Comparison of ENCODE assay signal across 23 cellular contexts in the genomic region with DNA sequence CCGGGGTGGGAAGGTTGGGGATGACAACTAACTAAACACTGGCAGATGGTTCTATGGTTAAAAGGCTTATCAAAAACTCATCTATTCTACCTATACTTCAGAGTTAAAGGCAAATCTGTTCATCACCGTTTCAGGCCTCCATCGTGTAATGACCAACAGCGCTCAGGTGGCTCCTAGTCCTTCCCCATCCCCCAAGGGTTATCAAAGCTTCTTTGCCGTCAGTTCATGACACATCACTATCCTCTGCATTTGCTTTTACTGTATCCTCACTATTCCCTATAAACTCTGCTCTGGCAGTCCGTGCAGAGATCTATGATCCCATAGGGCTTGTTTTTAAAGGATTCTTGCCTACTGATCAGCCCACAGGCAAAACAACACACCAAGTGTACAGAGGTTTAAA.
"Had no signal": no experiment of that assay in that cellular context is flagged by ENCODE, and none has a peak within 500 bp of the region (broad histone marks: within the 10 kb centered on the region; RNA-seq: fewer than 3 reads in every experiment).

No MANE protein-coding gene starts in this region.

- H3K4me3 ChIP-seq: lower lobe of right lung, mucosa of descending colon, prostate gland, thoracic aorta, vagina had no signal

- H3K27me3 ChIP-seq: foreskin keratinocyte, vagina had no signal

- H3K27ac Mint-ChIP-seq: activated B cell treated with CpG ODN at 0.5 μM for 24 hours; activated naive CD8-positive, alpha-beta T cell treated with anti-CD3 and anti-CD28 coated beads, Interleukin-2, amount 50 U/mL, for 24 hours; dendritic cell treated with granulocyte-macrophage colony-stimulating factor and Interleukin-4, amounts not matched to agents 40 ng/mL and 50 ng/mL, for 4 days; T-helper 2 cell treated with Interferon-gamma antibody and Interleukin-4, amounts not matched to agents 5 μg/mL and 100 μg/mL, for 36 hours; type B pancreatic cell had no signal

- H3K36me3 ChIP-seq: prostate gland had no signal

- DNase-seq: activated B cell treated with CpG ODN at 0.5 μM for 24 hours; activated CD4-positive, alpha-beta T cell treated with anti-CD3 and anti-CD28 coated beads for 4 hours; activated CD4-positive, alpha-beta T cell treated with anti-CD3 and anti-CD28 coated beads, Interleukin-2, amount 50 U/mL, for 48 hours; activated effector memory CD4-positive, alpha-beta T cell treated with anti-CD3 and anti-CD28 coated beads, Interleukin-2, amount 50 U/mL, for 16 hours; activated naive CD4-positive, alpha-beta T cell treated with anti-CD3 and anti-CD28 coated beads, Interleukin-2, amount 50 U/mL, for 16 hours; activated naive CD8-positive, alpha-beta T cell treated with anti-CD3 and anti-CD28 coated beads, Interleukin-2, amount 50 U/mL, for 24 hours; activated T-cell treated with anti-CD3 and anti-CD28 coated beads for 4 hours; caudate nucleus; effector CD4-positive, alpha-beta T cell; foreskin keratinocyte; kidney; lower lobe of right lung; mesendoderm; mucosa of descending colon; naive B cell; stimulated activated CD4-positive, alpha-beta T cell treated with anti-CD3 and anti-CD28 coated beads, Interleukin-4, amount 100 ng/mL, for 24 hours; stimulated activated naive CD4-positive, alpha-beta T cell treated with Interleukin-2 at 50 U/mL for 16 hours had no signal

- H3K4me3 Mint-ChIP-seq: activated B cell treated with CpG ODN at 0.5 μM for 24 hours; activated naive CD8-positive, alpha-beta T cell treated with anti-CD3 and anti-CD28 coated beads, Interleukin-2, amount 50 U/mL, for 24 hours; dendritic cell treated with granulocyte-macrophage colony-stimulating factor and Interleukin-4, amounts not matched to agents 40 ng/mL and 50 ng/mL, for 4 days; naive B cell; T-helper 2 cell treated with Interferon-gamma antibody and Interleukin-4, amounts not matched to agents 5 μg/mL and 100 μg/mL, for 36 hours; type B pancreatic cell had no signal

- ATAC-seq: activated naive CD8-positive, alpha-beta T cell treated with anti-CD3 and anti-CD28 coated beads, Interleukin-2, amount 50 U/mL, for 24 hours; foreskin keratinocyte; lower lobe of right lung; mucosa of descending colon had no signal

- H3K4me1 ChIP-seq: prostate gland had no signal

- H3K27me3 Mint-ChIP-seq: activated B cell treated with CpG ODN at 0.5 μM for 24 hours; activated naive CD8-positive, alpha-beta T cell treated with anti-CD3 and anti-CD28 coated beads, Interleukin-2, amount 50 U/mL, for 24 hours; dendritic cell treated with granulocyte-macrophage colony-stimulating factor and Interleukin-4, amounts not matched to agents 40 ng/mL and 50 ng/mL, for 4 days; naive B cell; type B pancreatic cell had no signal

- H3K27ac ChIP-seq: foreskin keratinocyte, lower lobe of right lung, prostate gland, thoracic aorta, vagina had no signal

- H3K9me3 ChIP-seq: lower lobe of right lung, mucosa of descending colon, prostate gland, thoracic aorta, vagina had no signal

- H3K9me3 Mint-ChIP-seq: activated B cell treated with CpG ODN at 0.5 μM for 24 hours; activated naive CD8-positive, alpha-beta T cell treated with anti-CD3 and anti-CD28 coated beads, Interleukin-2, amount 50 U/mL, for 24 hours; dendritic cell treated with granulocyte-macrophage colony-stimulating factor and Interleukin-4, amounts not matched to agents 40 ng/mL and 50 ng/mL, for 4 days; naive B cell; T-helper 2 cell treated with Interferon-gamma antibody and Interleukin-4, amounts not matched to agents 5 μg/mL and 100 μg/mL, for 36 hours; type B pancreatic cell had no signal
